Comparison of ENCODE assay signal across 1 cellular context in the genomic region with DNA sequence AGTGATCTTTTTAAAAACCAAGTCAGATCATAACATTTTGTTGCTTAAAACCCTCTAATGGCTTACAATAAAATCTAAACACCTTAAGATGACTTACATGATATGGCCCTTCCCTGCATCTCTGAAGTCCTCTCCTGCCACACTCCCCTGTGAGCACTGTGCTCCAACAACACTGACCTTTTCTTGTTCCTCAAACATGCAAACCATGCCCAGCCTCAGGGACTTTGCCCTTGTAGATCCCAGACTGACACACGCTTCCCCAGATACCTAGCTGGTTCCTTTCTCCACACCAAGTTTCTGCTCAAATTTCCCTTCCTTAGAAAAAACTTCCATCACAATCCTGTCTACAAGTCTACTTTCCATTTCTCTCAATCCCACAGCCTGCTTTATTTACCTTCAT.
TF ChIP-seq lines count a peak whose summit lies in the region.

No MANE protein-coding gene starts in this region.

TF ChIP-seq in HepG2, 621 proteins besides CTCF, POLR2A, EP300 and RAD21 (continued from another document):
- TF ChIP-seq, protein P1, sequence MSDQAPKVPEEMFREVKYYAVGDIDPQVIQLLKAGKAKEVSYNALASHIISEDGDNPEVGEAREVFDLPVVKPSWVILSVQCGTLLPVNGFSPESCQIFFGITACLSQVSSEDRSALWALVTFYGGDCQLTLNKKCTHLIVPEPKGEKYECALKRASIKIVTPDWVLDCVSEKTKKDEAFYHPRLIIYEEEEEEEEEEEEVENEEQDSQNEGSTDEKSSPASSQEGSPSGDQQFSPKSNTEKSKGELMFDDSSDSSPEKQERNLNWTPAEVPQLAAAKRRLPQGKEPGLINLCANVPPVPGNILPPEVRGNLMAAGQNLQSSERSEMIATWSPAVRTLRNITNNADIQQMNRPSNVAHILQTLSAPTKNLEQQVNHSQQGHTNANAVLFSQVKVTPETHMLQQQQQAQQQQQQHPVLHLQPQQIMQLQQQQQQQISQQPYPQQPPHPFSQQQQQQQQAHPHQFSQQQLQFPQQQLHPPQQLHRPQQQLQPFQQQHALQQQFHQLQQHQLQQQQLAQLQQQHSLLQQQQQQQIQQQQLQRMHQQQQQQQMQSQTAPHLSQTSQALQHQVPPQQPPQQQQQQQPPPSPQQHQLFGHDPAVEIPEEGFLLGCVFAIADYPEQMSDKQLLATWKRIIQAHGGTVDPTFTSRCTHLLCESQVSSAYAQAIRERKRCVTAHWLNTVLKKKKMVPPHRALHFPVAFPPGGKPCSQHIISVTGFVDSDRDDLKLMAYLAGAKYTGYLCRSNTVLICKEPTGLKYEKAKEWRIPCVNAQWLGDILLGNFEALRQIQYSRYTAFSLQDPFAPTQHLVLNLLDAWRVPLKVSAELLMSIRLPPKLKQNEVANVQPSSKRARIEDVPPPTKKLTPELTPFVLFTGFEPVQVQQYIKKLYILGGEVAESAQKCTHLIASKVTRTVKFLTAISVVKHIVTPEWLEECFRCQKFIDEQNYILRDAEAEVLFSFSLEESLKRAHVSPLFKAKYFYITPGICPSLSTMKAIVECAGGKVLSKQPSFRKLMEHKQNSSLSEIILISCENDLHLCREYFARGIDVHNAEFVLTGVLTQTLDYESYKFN (CRISPR knock-in tag; conservative IDR thresholded peaks at IDR 0.05): 0 out of 2 replicates have a peak, but pooled peaks have one; percentile 8
- TF ChIP-seq, protein P2, sequence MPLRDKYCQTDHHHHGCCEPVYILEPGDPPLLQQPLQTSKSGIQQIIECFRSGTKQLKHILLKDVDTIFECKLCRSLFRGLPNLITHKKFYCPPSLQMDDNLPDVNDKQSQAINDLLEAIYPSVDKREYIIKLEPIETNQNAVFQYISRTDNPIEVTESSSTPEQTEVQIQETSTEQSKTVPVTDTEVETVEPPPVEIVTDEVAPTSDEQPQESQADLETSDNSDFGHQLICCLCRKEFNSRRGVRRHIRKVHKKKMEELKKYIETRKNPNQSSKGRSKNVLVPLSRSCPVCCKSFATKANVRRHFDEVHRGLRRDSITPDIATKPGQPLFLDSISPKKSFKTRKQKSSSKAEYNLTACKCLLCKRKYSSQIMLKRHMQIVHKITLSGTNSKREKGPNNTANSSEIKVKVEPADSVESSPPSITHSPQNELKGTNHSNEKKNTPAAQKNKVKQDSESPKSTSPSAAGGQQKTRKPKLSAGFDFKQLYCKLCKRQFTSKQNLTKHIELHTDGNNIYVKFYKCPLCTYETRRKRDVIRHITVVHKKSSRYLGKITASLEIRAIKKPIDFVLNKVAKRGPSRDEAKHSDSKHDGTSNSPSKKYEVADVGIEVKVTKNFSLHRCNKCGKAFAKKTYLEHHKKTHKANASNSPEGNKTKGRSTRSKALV (CRISPR knock-in tag; IDR thresholded peaks at IDR 0.05): no peak
